Comparison of ENCODE assay signal across 8 cellular contexts in the genomic region with DNA sequence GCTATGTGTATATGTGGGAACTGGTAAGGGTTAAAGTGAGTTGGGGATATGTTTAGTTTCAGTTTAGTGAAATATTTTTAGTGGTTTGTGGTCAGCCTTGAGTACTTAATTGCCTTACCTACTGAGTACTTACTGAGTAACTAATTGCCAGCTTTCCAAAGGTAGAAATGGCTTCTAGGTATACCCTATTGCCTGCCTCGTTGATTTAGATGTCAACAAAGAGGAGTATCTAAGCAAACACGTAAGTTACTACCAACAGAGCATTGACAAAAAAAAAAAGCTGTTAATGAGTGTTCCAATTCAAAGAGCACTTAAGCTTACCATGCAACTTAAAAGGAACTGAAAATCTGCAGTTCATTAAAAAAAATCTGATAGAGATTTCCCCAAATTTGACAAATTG. TPM values are rescaled to one million over a fixed set of nuclear protein-coding genes. Genes with fewer than 3 reads are reported as not detected.
DNase-seq lines count a peak whose midpoint lies in the region; ATAC-seq and TF ChIP-seq lines count a peak whose summit lies in the region.
"Had no signal": no experiment of that assay in that cellular context is flagged by ENCODE, and none has a peak within 500 bp of the region (broad histone marks: within the 10 kb centered on the region; RNA-seq: fewer than 3 reads in every experiment).

No MANE protein-coding gene starts in this region.

- no peaks in the 10 kb centered on the region for H3K79me2 ChIP-seq in OCI-LY7 (ENCODE audit: insufficient read depth, low read depth, low read length)

- no peak for TF ChIP-seq CTCF in left lung (IDR thresholded peaks at IDR 0.05)
- TF ChIP-seq CTCF in right atrium auricular region (IDR thresholded peaks at IDR 0.05) = no peak
- TF ChIP-seq CTCF in OCI-LY7 (conservative IDR thresholded peaks at IDR 0.05; ENCODE audit: low read length) = no peak

- intact Hi-C loops in left lung (cut with DNase I) (no loop called here), OCI-LY7 (cut with micrococcal nuclease; ENCODE audit: unreplicated experiment) (no loop called here)

- H3K27ac ChIP-seq in left lung (no peak overlapping the region), right atrium auricular region (no peak overlapping the region), OCI-LY7 (ENCODE audit: low read depth, low read length, poor library complexity, severe bottlenecking) (no peak overlapping the region)

- no peaks in the 10 kb centered on the region for H3K9me2 ChIP-seq in OCI-LY7 (ENCODE audit: insufficient read depth, low read length)

- no peaks in the 10 kb centered on the region for H4K20me1 ChIP-seq in OCI-LY7 (ENCODE audit: insufficient read depth, low read length)

- peak; percentile 99 for ATAC-seq in GM18873 (IDR thresholded peaks at IDR 0.05; ENCODE audit: low FRiP score, unreplicated experiment)
- peak; percentile 99 for ATAC-seq in GM21737 (IDR thresholded peaks at IDR 0.05; ENCODE audit: unreplicated experiment)
- peak; percentile 96 for ATAC-seq in HG03520 (IDR thresholded peaks at IDR 0.05; ENCODE audit: unreplicated experiment)
- ATAC-seq in left lung = peak; percentile 94

- H3K4me2 ChIP-seq in OCI-LY7 (ENCODE audit: low read length) = no peak overlapping the region

- H3K27me3 ChIP-seq in left lung (no peaks in the 10 kb centered on the region), right atrium auricular region (no peaks in the 10 kb centered on the region)

- H3K4me1 ChIP-seq in left lung (no peaks in the 10 kb centered on the region), right atrium auricular region (no peaks in the 10 kb centered on the region), OCI-LY7 (ENCODE audit: insufficient read depth, low read length, poor library complexity, severe bottlenecking) (no peaks in the 10 kb centered on the region)

- CTCF ChIA-PET in OCI-LY7 (lab: Charles Lee; ENCODE audit: unreplicated experiment) = no interaction called here

- H2AFZ ChIP-seq in OCI-LY7 (ENCODE audit: low read length) = no peak overlapping the region

- no peak for DNase-seq in left lung
- DNase-seq in activated CD4-positive, alpha-beta T cell treated with anti-CD3 and anti-CD28 coated beads for 4 hours = no peak
- DNase-seq in right atrium auricular region (ENCODE audit: low spot score) = no peak
- DNase-seq in OCI-LY7 (ENCODE audit: low spot score) = no peak
- DNase-seq: islet precursor cell had no signal

- POLR2A ChIA-PET in OCI-LY7 (lab: Charles Lee) = interaction anchor here (0.6 to 1.2 kb wide), 4 partner anchors 8 to 300 kb away, joined by 3 to 4 read pairs (median 3); no protein-coding TSS in a partner anchor

- H3K36me3 ChIP-seq in left lung (no peaks in the 10 kb centered on the region), right atrium auricular region (no peaks in the 10 kb centered on the region), OCI-LY7 (ENCODE audit: insufficient read depth, low read length) (no peaks in the 10 kb centered on the region)

- BruUV-seq in OCI-LY7 (replicated peaks; lab: Mats Ljungman, UMichigan) = no TSS peak

- no peaks in the 10 kb centered on the region for H3K9me3 ChIP-seq in left lung
- H3K9me3 ChIP-seq in right atrium auricular region = no peaks in the 10 kb centered on the region
- H3K9me3 ChIP-seq in OCI-LY7 (ENCODE audit: low read length) = no peaks in the 10 kb centered on the region

- H3K4me3 ChIP-seq in left lung (no peak overlapping the region), right atrium auricular region (no peak overlapping the region), OCI-LY7 (ENCODE audit: low read depth, low read length, poor library complexity, severe bottlenecking) (no peak overlapping the region)

RNA-seq across cellular contexts. Expression of gene ATP10B, which starts 8.8 kb away (rescaled TPM):
- total RNA-seq in left lung (under 1 TPM; 0.09 to 0.39 TPM), right atrium auricular region (under 1 TPM in 1 of 2 donors, not detected in 1; 0.47 TPM), OCI-LY7 (2022) (not detected in 2 replicates)
- not detected in 2 replicates for total RNA-seq in OCI-LY7 (2014; rRNA removed; shearing (Covaris generic))
